2 cellular contexts compared by ENCODE assay signal in genomic region chr17:80591788-80592187, GRCh38.
TF ChIP-seq lines count a peak whose summit lies in the region.

No MANE protein-coding gene starts in this region.

TF ChIP-seq in SK-N-SH, 30 proteins besides CTCF, POLR2A, EP300 and RAD21 (continued from another document):
- TF ChIP-seq FOXM1 (IDR thresholded peaks at IDR 0.05; ENCODE audit: low read depth), result no peak
- TF ChIP-seq GATA2 (CRISPR knock-in tag; IDR thresholded peaks at IDR 0.05), result no peak
- no peak for TF ChIP-seq USF2 (IDR thresholded peaks at IDR 0.05; ENCODE audit: borderline replicate concordance, low read depth, low read length)
- no peak for TF ChIP-seq YY1 (IDR thresholded peaks at IDR 0.05; ENCODE audit: low read depth)
- no peak for TF ChIP-seq MEF2A (IDR thresholded peaks at IDR 0.05; ENCODE audit: borderline replicate concordance, low read depth)
- no peak for TF ChIP-seq MAX (IDR thresholded peaks at IDR 0.05; ENCODE audit: low read depth)
- no peak for TF ChIP-seq NFIC (IDR thresholded peaks at IDR 0.05; ENCODE audit: borderline replicate concordance)

TF ChIP-seq in SK-N-SH treated with all-trans-retinoic acid at 6 μM for 48 hours, 23 proteins besides CTCF, POLR2A, EP300 and RAD21 (continued from another document):
- TF ChIP-seq CSRNP3 (CRISPR knock-in tag; IDR thresholded peaks at IDR 0.05) (no peak), PPARA (CRISPR knock-in tag; IDR thresholded peaks at IDR 0.05; ENCODE audit: borderline replicate concordance) (no peak), ZNF8 (CRISPR knock-in tag; IDR thresholded peaks at IDR 0.05) (no peak), ZFP3 (CRISPR knock-in tag; IDR thresholded peaks at IDR 0.05) (no peak), TSHZ2 (CRISPR knock-in tag; IDR thresholded peaks at IDR 0.05) (no peak), OSR1 (CRISPR knock-in tag; IDR thresholded peaks at IDR 0.05) (no peak)
TF ChIP-seq in SK-N-SH treated with all-trans-retinoic acid at 6 μM for 48 hours: peak in this region for 0.
